1 cellular context compared by ENCODE assay signal in genomic region chr11:118236170-118236569, GRCh38.
TF ChIP-seq lines count a peak whose summit lies in the region.

No MANE protein-coding gene starts in this region.

TF ChIP-seq in HepG2, 621 proteins besides CTCF, POLR2A, EP300 and RAD21:
- TF ChIP-seq HNRNPK (IDR thresholded peaks at IDR 0.05; ENCODE audit: low read depth, low read length, poor library complexity, severe bottlenecking) (peak; percentile 21), HOXA3 (CRISPR knock-in tag; IDR thresholded peaks at IDR 0.05) (no peak), ZFP36 (IDR thresholded peaks at IDR 0.05; ENCODE audit: borderline replicate concordance, low read depth, low read length, partially characterized antibody) (no peak), RBM22 (optimal IDR thresholded peaks at IDR 0.05; ENCODE audit: low read length) (no peak), SALL2 (CRISPR knock-in tag; IDR thresholded peaks at IDR 0.05) (no peak), ATM (IDR thresholded peaks at IDR 0.05; ENCODE audit: borderline replicate concordance) (peak; percentile 70; the same call in 1 of the 2 replicates), BCL3 (CRISPR knock-in tag; IDR thresholded peaks at IDR 0.05) (no peak)
